Comparison of ENCODE assay signal across 26 cellular contexts in the genomic region with DNA sequence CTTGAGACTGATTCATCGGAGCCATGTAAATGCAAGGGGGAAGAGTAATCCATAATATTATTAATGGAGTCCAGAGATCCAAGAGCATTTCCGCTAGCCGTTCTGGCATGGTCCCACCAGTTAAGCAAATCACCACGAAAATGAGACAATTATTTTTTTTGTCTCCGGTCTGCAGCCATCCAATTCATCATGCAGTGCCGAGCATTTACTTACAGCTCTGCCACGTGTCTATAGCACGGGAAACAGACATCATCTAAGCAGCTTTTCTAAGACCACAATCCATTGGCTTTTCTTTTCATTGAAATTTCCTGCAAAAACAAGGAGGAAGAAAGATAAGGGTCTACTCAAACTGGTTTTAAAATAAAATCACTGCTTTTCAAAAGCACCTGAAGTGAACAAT. TPM values are rescaled to one million over a fixed set of nuclear protein-coding genes. Genes with fewer than 3 reads are reported as not detected.
"Had no signal": no experiment of that assay in that cellular context is flagged by ENCODE, and none has a peak within 500 bp of the region (broad histone marks: within the 10 kb centered on the region; RNA-seq: fewer than 3 reads in every experiment).

No MANE protein-coding gene starts in this region.

- H3K4me1 Mint-ChIP-seq: activated B cell treated with CpG ODN at 0.5 μM for 24 hours; activated T-helper 17 cell treated with anti-CD3 and anti-CD28 coated beads, Interleukin-2, amount 50 U/mL, for 72 hours; naive B cell; stimulated activated memory B cell treated with anti-CD40 and anti-IgM and Interleukin-4, amounts not matched to agents 10 μg/mL and 1 μg/mL and 100 μg/mL, for 72 hours; stimulated activated naive CD8-positive, alpha-beta T cell treated with anti-CD3 and anti-CD28 coated beads, Interleukin-15, amount 100 ng/mL, for 72 hours had no signal

- ATAC-seq: activated CD8-positive, alpha-beta T cell treated with anti-CD3 and anti-CD28 coated beads for 36 hours; activated T-cell treated with anti-CD3 and anti-CD28 coated beads, Interleukin-2, amount 50 U/mL, for 4 hours; activated T-helper 17 cell treated with anti-CD3 and anti-CD28 coated beads, Interleukin-2, amount 50 U/mL, for 72 hours; foreskin keratinocyte; pancreas; psoas muscle; stimulated activated memory B cell treated with anti-CD40 and anti-IgM and Interleukin-4, amounts not matched to agents 10 μg/mL and 1 μg/mL and 100 μg/mL, for 72 hours; stimulated activated naive CD8-positive, alpha-beta T cell treated with anti-CD3 and anti-CD28 coated beads, Interleukin-15, amount 100 ng/mL, for 72 hours; upper lobe of right lung had no signal

- H3K9me3 Mint-ChIP-seq: endodermal cell had no signal

- DNase-seq: activated B cell treated with CpG ODN at 0.5 μM for 24 hours; activated CD4-positive, alpha-beta T cell treated with anti-CD3 and anti-CD28 coated beads, Interleukin-2, amount 50 U/mL, for 1 hour; activated CD8-positive, alpha-beta T cell treated with anti-CD3 and anti-CD28 coated beads for 36 hours; activated gamma-delta T cell treated with Interleukin-2 at 50 U/mL for 16 hours; activated naive CD4-positive, alpha-beta T cell treated with anti-CD3 and anti-CD28 coated beads, Interleukin-2, amount 50 U/mL, for 16 hours; activated T-cell treated with anti-CD3 and anti-CD28 coated beads, Interleukin-2, amount 50 U/mL, for 4 hours; central memory CD4-positive, alpha-beta T cell; endodermal cell; foreskin keratinocyte; left ventricle myocardium inferior; naive B cell; pancreas; psoas muscle; stimulated activated CD4-positive, alpha-beta T cell treated with anti-CD3 and anti-CD28 coated beads, Interleukin-1b, Interleukin-23, amount 100 ng/mL, for 48 hours; stimulated activated CD4-positive, alpha-beta T cell treated with anti-CD3 and anti-CD28 coated beads, Interleukin-4, amount 100 ng/mL, for 4 hours; stimulated activated CD8-positive, alpha-beta memory T cell treated with anti-CD3 and anti-CD28 coated beads, Interleukin-4, amount 100 ng/mL, for 48 hours; stimulated activated naive CD8-positive, alpha-beta T cell treated with anti-CD3 and anti-CD28 coated beads, Interleukin-15, amount 100 ng/mL, for 72 hours; thyroid gland; upper lobe of right lung had no signal

- H3K27ac ChIP-seq: breast epithelium, esophagus muscularis mucosa, foreskin keratinocyte, left ventricle myocardium inferior, pancreas, psoas muscle, thyroid gland, upper lobe of right lung had no signal

- H3K27me3 Mint-ChIP-seq: activated B cell treated with CpG ODN at 0.5 μM for 24 hours; activated CD8-positive, alpha-beta T cell treated with anti-CD3 and anti-CD28 coated beads for 36 hours; activated T-helper 17 cell treated with anti-CD3 and anti-CD28 coated beads, Interleukin-2, amount 50 U/mL, for 72 hours; naive B cell; stimulated activated memory B cell treated with anti-CD40 and anti-IgM and Interleukin-4, amounts not matched to agents 10 μg/mL and 1 μg/mL and 100 μg/mL, for 72 hours; stimulated activated naive CD8-positive, alpha-beta T cell treated with anti-CD3 and anti-CD28 coated beads, Interleukin-15, amount 100 ng/mL, for 72 hours had no signal

- H3K27me3 ChIP-seq: breast epithelium, esophagus muscularis mucosa, foreskin keratinocyte, thyroid gland, upper lobe of right lung had no signal

- H3K4me3 Mint-ChIP-seq: activated B cell treated with CpG ODN at 0.5 μM for 24 hours; activated CD8-positive, alpha-beta T cell treated with anti-CD3 and anti-CD28 coated beads for 36 hours; activated T-cell treated with anti-CD3 and anti-CD28 coated beads, Interleukin-2, amount 50 U/mL, for 4 hours; activated T-helper 17 cell treated with anti-CD3 and anti-CD28 coated beads, Interleukin-2, amount 50 U/mL, for 72 hours; endodermal cell; naive B cell; stimulated activated memory B cell treated with anti-CD40 and anti-IgM and Interleukin-4, amounts not matched to agents 10 μg/mL and 1 μg/mL and 100 μg/mL, for 72 hours; stimulated activated naive CD8-positive, alpha-beta T cell treated with anti-CD3 and anti-CD28 coated beads, Interleukin-15, amount 100 ng/mL, for 72 hours had no signal

- H3K4me3 ChIP-seq: breast epithelium, esophagus muscularis mucosa, left ventricle myocardium inferior, lung, pancreas, psoas muscle, smooth muscle cell, thyroid gland, upper lobe of right lung had no signal

- H3K36me3 Mint-ChIP-seq: naive B cell; stimulated activated memory B cell treated with anti-CD40 and anti-IgM and Interleukin-4, amounts not matched to agents 10 μg/mL and 1 μg/mL and 100 μg/mL, for 72 hours had no signal

- H3K27ac Mint-ChIP-seq: activated B cell treated with CpG ODN at 0.5 μM for 24 hours; activated CD8-positive, alpha-beta T cell treated with anti-CD3 and anti-CD28 coated beads for 36 hours; activated T-helper 17 cell treated with anti-CD3 and anti-CD28 coated beads, Interleukin-2, amount 50 U/mL, for 72 hours; endodermal cell; naive B cell; stimulated activated memory B cell treated with anti-CD40 and anti-IgM and Interleukin-4, amounts not matched to agents 10 μg/mL and 1 μg/mL and 100 μg/mL, for 72 hours; stimulated activated naive CD8-positive, alpha-beta T cell treated with anti-CD3 and anti-CD28 coated beads, Interleukin-15, amount 100 ng/mL, for 72 hours had no signal

RNA-seq across cellular contexts. Expression of a gene that starts 14.9 kb away (rescaled TPM):
- total RNA-seq: activated CD8-positive, alpha-beta T cell treated with anti-CD3 and anti-CD28 coated beads for 36 hours; activated T-cell treated with anti-CD3 and anti-CD28 coated beads, Interleukin-2, amount 50 U/mL, for 4 hours; activated T-helper 17 cell treated with anti-CD3 and anti-CD28 coated beads, Interleukin-2, amount 50 U/mL, for 72 hours; mesenteric fat pad; thyroid gland had no signal
